ENCODE assay signal across 8 cellular contexts in the genomic region with DNA sequence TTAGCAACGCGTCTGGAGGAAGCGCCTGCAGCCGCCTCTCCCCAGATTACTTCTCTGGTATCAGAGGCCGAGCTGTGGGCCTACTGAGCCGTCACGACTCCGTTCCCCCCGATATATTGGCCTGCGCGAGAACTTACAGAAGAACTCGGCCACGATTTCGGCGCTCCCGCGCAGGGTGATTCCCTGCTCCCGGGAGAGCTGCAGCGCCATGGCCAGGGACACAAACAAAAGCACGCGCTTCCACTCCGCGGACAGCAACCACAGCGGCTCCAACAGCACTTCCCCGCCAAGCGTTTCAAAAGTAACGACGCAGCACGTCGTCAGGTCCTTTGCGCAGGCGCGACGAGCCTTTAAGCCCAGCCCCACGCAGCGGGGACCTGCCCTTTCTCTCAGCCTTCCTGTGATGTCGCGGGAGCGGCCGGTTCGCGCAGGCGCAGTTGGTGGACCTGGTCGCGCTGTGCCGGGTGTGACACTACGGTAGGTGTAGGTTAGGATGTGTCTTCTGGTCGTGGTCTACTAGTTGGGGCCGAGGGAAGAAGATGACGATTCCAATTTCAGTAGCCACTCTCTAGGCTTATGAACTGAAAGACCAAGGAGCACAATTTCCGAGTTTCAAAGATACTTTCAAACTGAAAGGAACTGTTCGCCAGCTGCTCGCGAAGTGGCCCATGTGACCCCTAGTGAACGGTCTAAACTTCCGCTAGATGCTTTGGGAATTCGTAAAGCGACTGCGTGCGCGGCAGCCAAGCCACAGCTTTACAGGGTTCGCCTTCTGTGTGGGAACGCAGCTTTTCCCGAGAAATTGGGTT. TPM values are rescaled to one million over a fixed set of nuclear protein-coding genes. Genes with fewer than 3 reads are reported as not detected.
DNase-seq lines count a peak whose midpoint lies in the region; ATAC-seq and TF ChIP-seq lines count a peak whose summit lies in the region.

Gene MAD2L1, minus strand, starts transcription at position 324 of the 809 bp plus-strand sequence. Its CDS starts 114 bp downstream, at position 210.

- CTCF ChIA-PET in CD8-positive, alpha-beta memory T cell (lab: Charles Lee), result no interaction called here

- H3K4me3 ChIP-seq in CD8-positive, alpha-beta memory T cell (ENCODE audit: low read length), result peak within 1 kb of the TSS; percentile 82
- peak within 1 kb of the TSS; percentile 54 for H3K4me3 ChIP-seq in lung

- WGBS in lung, 2 donors, result 0% methylated on average over 64 of the region's 64 CpGs

- peak within 1 kb of the TSS; percentile 97 for H3K27ac ChIP-seq in CD8-positive, alpha-beta memory T cell (ENCODE audit: low read depth, low read length)
- peak within 1 kb of the TSS; percentile 92 to 99 for H3K27ac ChIP-seq in lung (ENCODE audit: low read depth in 1 of 2, low read length in 1 of 2)

- peaks cover 0 to 1% of the 10 kb centered on the region in 2 donors for H3K27me3 Mint-ChIP-seq in CD8-positive, alpha-beta memory T cell

- peak within 1 kb of the TSS; percentile 90 to 98 (median 94) for H3K4me3 Mint-ChIP-seq in CD8-positive, alpha-beta memory T cell

- peaks cover 0 to 21% (median 0%) of the 10 kb centered on the region in 3 donors for H3K36me3 Mint-ChIP-seq in CD8-positive, alpha-beta memory T cell

- no peaks in the 10 kb centered on the region for H3K9me3 Mint-ChIP-seq in CD8-positive, alpha-beta memory T cell

- no peaks in the 10 kb centered on the region for H3K36me3 ChIP-seq in CD8-positive, alpha-beta memory T cell (ENCODE audit: insufficient read depth, low read length)
- no peaks in the 10 kb centered on the region for H3K36me3 ChIP-seq in lung (ENCODE audit: control insufficient read depth in 2 of 2, insufficient read depth in 2 of 2, low read length in 2 of 2)

- peak; percentile 98 to 99 (median 99) for DNase-seq in CD8-positive, alpha-beta memory T cell
- DNase-seq in HS-5 (ENCODE audit: low read depth), result peak; percentile 92
- DNase-seq in NK-92 treated with Interleukin-12 subunit alpha and Interleukin-12 subunit beta, amount 100 ng/mL, for 24 hours (lab: John Stamatoyannopoulos, UW), result peak; percentile 94
- peak; percentile 99 for DNase-seq in activated CD8-positive, alpha-beta memory T cell treated with anti-CD3 and anti-CD28 coated beads for 24 hours
- DNase-seq in effector CD8-positive, alpha-beta T cell (lab: John Stamatoyannopoulos, UW), result peak; percentile 98
- DNase-seq in lung (ENCODE audit: low spot score), result peak; percentile 98
- DNase-seq in stimulated activated CD4-positive, alpha-beta T cell treated with anti-CD3 and anti-CD28 coated beads, TNF-alpha, amount 100 ng/mL, for 4 hours (ENCODE audit: low read depth in 3 of 3), result peak; percentile 97 to 98 (median 98)

- POLR2A ChIA-PET in CD8-positive, alpha-beta memory T cell (lab: Charles Lee), result interaction anchor here (0.9 kb wide), 1 partner anchor 767 kb away, joined by 3 read pairs; no protein-coding TSS in a partner anchor

- no peaks in the 10 kb centered on the region for H3K27me3 ChIP-seq in CD8-positive, alpha-beta memory T cell (ENCODE audit: insufficient read depth, low read length, poor library complexity, severe bottlenecking)
- no peaks in the 10 kb centered on the region for H3K27me3 ChIP-seq in lung (ENCODE audit: control insufficient read depth, insufficient read depth)

- peaks cover 58 to 89% (median 84%) of the 10 kb centered on the region in 3 donors for H3K4me1 Mint-ChIP-seq in CD8-positive, alpha-beta memory T cell

- peaks cover 30% of the 10 kb centered on the region for H3K4me1 ChIP-seq in CD8-positive, alpha-beta memory T cell (ENCODE audit: insufficient read depth, low read length)
- peaks cover 2 to 7% of the 10 kb centered on the region in 2 donors for H3K4me1 ChIP-seq in lung (ENCODE audit: control insufficient read depth in 2 of 2, insufficient read depth in 2 of 2, low read length in 2 of 2)

- peak; percentile 74 for ATAC-seq in GM19468 (IDR thresholded peaks at IDR 0.05; ENCODE audit: extremely low read depth, unreplicated experiment)
- peak; percentile 98 for ATAC-seq in lung (ENCODE audit: insufficient read depth, low FRiP score)

- TF ChIP-seq CTCF in lung (IDR thresholded peaks at IDR 0.05; ENCODE audit: control extremely low read depth, extremely low read depth), result no peak

- peak within 1 kb of the TSS; percentile 95 to 99 (median 98) for H3K27ac Mint-ChIP-seq in CD8-positive, alpha-beta memory T cell

- H3K9me3 ChIP-seq in CD8-positive, alpha-beta memory T cell (ENCODE audit: low read length), result no peaks in the 10 kb centered on the region
- no peaks in the 10 kb centered on the region for H3K9me3 ChIP-seq in lung (ENCODE audit: control insufficient read depth in 2 of 2, insufficient read depth in 1 of 2, low read length in 1 of 2)

RNA-seq across cellular contexts. Expression of gene MAD2L1, which starts in this region (rescaled TPM):
- total RNA-seq in CD8-positive, alpha-beta memory T cell, result 10 to 100 TPM; 69.8 to 73.8 TPM
- polyA plus RNA-seq in CD8-positive, alpha-beta memory T cell, result 13.1 TPM
- total RNA-seq in lung, result 1 to 10 TPM; 3.1 to 5.9 TPM
- polyA plus RNA-seq in lung, result 1 to 10 TPM; 2.3 to 2.4 TPM

Comparison
In these comparisons a context has a peak if more than half of its experiments do, and no peak if none do; other contexts are left out.
1. Peak in every context shown above with its lines: DNase-seq, ATAC-seq, H3K4me3 ChIP-seq and H3K27ac ChIP-seq.
2. RNA of gene MAD2L1 (total RNA-seq): 69.8 to 73.8 TPM in CD8-positive, alpha-beta memory T cell; 3.1 to 5.9 TPM in lung; every median in the first group is over 10 times any median in the second.